8 cellular contexts compared by ENCODE assay signal in the genomic region with DNA sequence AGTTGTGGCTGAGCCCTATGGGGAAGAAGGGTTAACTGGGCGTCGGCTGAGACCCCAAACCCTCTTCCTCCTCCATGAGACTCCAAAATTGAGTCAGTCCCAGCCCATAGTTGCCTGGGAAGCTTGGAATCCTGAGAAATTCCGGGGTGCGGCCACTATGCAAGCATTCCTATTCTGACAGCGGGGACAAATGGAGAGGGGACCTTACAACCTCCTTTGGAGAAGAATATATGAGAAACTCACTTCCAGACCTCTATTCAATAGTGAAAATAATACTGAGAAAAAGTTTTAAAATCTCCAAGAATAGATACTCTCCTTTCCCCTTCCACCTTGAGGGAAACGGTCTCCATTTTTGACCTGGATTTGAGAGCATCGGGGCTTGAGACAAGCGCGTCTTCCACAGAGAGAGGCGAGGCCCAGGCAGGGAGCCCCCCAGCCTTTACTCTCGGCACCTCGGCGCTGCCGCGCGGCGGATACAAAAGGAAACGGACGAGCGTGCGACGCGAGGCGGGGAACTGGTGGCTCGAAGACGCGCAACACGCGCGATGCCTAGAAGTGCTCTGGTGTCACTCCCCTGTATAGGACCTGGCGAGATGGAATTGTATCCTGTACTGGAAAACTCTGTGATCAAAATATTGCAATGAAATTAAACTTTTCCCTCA. TPM values are rescaled to one million over a fixed set of nuclear protein-coding genes. Genes with fewer than 3 reads are reported as not detected.
DNase-seq lines count a peak whose midpoint lies in the region; ATAC-seq and TF ChIP-seq lines count a peak whose summit lies in the region.

No MANE protein-coding gene starts in this region.

- peak overlapping the region; percentile 73 for H3K4me3 Mint-ChIP-seq in activated T-cell treated with anti-CD3 and anti-CD28 coated beads, Interleukin-2, amount 50 U/mL, for 24 hours

- H3K4me1 Mint-ChIP-seq in activated T-cell treated with anti-CD3 and anti-CD28 coated beads, Interleukin-2, amount 50 U/mL, for 24 hours (ENCODE audit: low read depth): peaks cover 40% of the 10 kb centered on the region

- 3 to 5% methylated on average over 31 of the region's 31 CpGs for WGBS in heart right ventricle, 2 donors
- 4 to 11% (median 6%) methylated on average over 31 of the region's 31 CpGs for WGBS in spleen, 5 donors

- ATAC-seq in GM19395 (IDR thresholded peaks at IDR 0.05; ENCODE audit: unreplicated experiment): peak; percentile 38
- ATAC-seq in heart right ventricle: peak in 5 of 8 donors; percentile 17 to 46 (median 29)
- no peak for ATAC-seq in GM18861 (IDR thresholded peaks at IDR 0.05; ENCODE audit: unreplicated experiment)

- H3K4me1 ChIP-seq in heart right ventricle (peaks cover 3 to 42% (median 29%) of the 10 kb centered on the region in 9 donors), spleen (peaks cover 15 to 40% (median 35%) of the 10 kb centered on the region in 6 donors)

- H3K4me3 ChIP-seq in heart right ventricle: peak overlapping the region; percentile 4 to 62 (median 48)
- H3K4me3 ChIP-seq in spleen: peak overlapping the region in 7 of 8 donors; percentile 17 to 60 (median 25)

- peak overlapping the region in 4 of 10 donors; percentile 27 to 82 (median 77) for H3K27ac ChIP-seq in heart right ventricle
- H3K27ac ChIP-seq in spleen: no peak overlapping the region

- in situ Hi-C loops in G401 (cut with HindIII; ENCODE audit: low sequenced_read_pairs): no loop called here

- DNase-seq in activated T-cell treated with anti-CD3 and anti-CD28 coated beads, Interleukin-2, amount 50 U/mL, for 24 hours: peak; percentile 59
- DNase-seq in heart right ventricle: peak in 1 of 2 donors; percentile 24
- peak; percentile 81 for DNase-seq in spleen
- DNase-seq in RPMI8226: no peak
- DNase-seq in GF-D8 (lab: John Stamatoyannopoulos, UW): no peak
- no peak for DNase-seq in G401 (ENCODE audit: low spot score)

- H3K27me3 Mint-ChIP-seq in activated T-cell treated with anti-CD3 and anti-CD28 coated beads, Interleukin-2, amount 50 U/mL, for 24 hours: peaks cover 78% of the 10 kb centered on the region

- H3K9me3 ChIP-seq in heart right ventricle: no peaks in the 10 kb centered on the region
- H3K9me3 ChIP-seq in spleen: no peaks in the 10 kb centered on the region

- peaks cover 0 to 11% (median 0%) of the 10 kb centered on the region in 9 donors for H3K36me3 ChIP-seq in heart right ventricle
- H3K36me3 ChIP-seq in spleen: peaks cover 0 to 15% (median 0%) of the 10 kb centered on the region in 6 donors

- H3K27me3 ChIP-seq in heart right ventricle (peaks cover 0 to 95% (median 55%) of the 10 kb centered on the region in 7 donors), spleen (replicated peaks in 1 of 7) (peaks cover 0 to 83% (median 46%) of the 10 kb centered on the region in 7 donors)

- H3K36me3 Mint-ChIP-seq in activated T-cell treated with anti-CD3 and anti-CD28 coated beads, Interleukin-2, amount 50 U/mL, for 24 hours (ENCODE audit: low read depth): peaks cover 36% of the 10 kb centered on the region

- no peak for TF ChIP-seq POLR2A in spleen (IDR thresholded peaks at IDR 0.05)

- TF ChIP-seq CTCF in heart right ventricle (IDR thresholded peaks at IDR 0.05) (peak in 1 of 9 donors; percentile 11), spleen (IDR thresholded peaks at IDR 0.05 in 8 of 11, conservative IDR thresholded peaks at IDR 0.05 in 3 of 11) (no peak)

- H3K27ac Mint-ChIP-seq in activated T-cell treated with anti-CD3 and anti-CD28 coated beads, Interleukin-2, amount 50 U/mL, for 24 hours: no peak overlapping the region

- intact Hi-C loops in heart right ventricle (cut with DNase I): loop anchor here in 1 of 10 donors (10.0 kb wide), 1 partner anchor 263 kb away; no protein-coding TSS in a partner anchor
- intact Hi-C loops in spleen (cut with DNase I; ENCODE audit: low total_unique reads): no loop called here

- no peaks in the 10 kb centered on the region for H3K9me3 Mint-ChIP-seq in activated T-cell treated with anti-CD3 and anti-CD28 coated beads, Interleukin-2, amount 50 U/mL, for 24 hours

RNA-seq across cellular contexts. Expression of a gene that starts 11.1 kb away (rescaled TPM):
- total RNA-seq in heart right ventricle (10 to 100 TPM in 2 of 10 donors, 1 to 10 TPM in 8; 1.2 to 31.2 (median 5.3) TPM), spleen (10 to 100 TPM in 1 of 7 donors, 1 to 10 TPM in 5, under 1 TPM in 1; 0.56 to 13.1 (median 3.2) TPM)
- polyA plus RNA-seq in heart right ventricle (1 to 10 TPM; 1.1 to 6.3 TPM), spleen (1 to 10 TPM in 1 of 3 donors, under 1 TPM in 2; 0.64 to 1.9 (median 0.96) TPM)
- total RNA-seq in G401 (2014; rRNA removed; shearing (Covaris generic)): not detected in 2 replicates

Comparison
In these comparisons a context has a peak if more than half of its experiments do, and no peak if none do; other contexts are left out.
1. DNase-seq: peak in activated T-cell treated with anti-CD3 and anti-CD28 coated beads, Interleukin-2, amount 50 U/mL, for 24 hours (single experiment) and spleen (single experiment); none in RPMI8226 (single experiment), GF-D8 (single experiment) and G401 (single experiment).